8 cellular contexts compared by ENCODE assay signal in genomic region chr7:151123485-151124204, GRCh38. TPM values are rescaled to one million over a fixed set of nuclear protein-coding genes. Genes with fewer than 3 reads are reported as not detected.
DNase-seq lines count a peak whose midpoint lies in the region; ATAC-seq and TF ChIP-seq lines count a peak whose summit lies in the region.

No MANE protein-coding gene starts in this region.

- DNase-seq in GDM1 (lab: John Stamatoyannopoulos, UW) (peak; percentile 52), MV-4-11 (lab: John Stamatoyannopoulos, UW) (peak; percentile 58), head of caudate nucleus (peak; percentile 70 to 96 (median 90)), prostate gland (ENCODE audit: low spot score) (peak; percentile 91), vagina (ENCODE audit: extremely low spot score in 2 of 2) (no peak)
- peak; percentile 82 for DNase-seq in activated naive CD4-positive, alpha-beta T cell treated with anti-CD3 and anti-CD28 coated beads, Interleukin-2, amount 50 U/mL, for 16 hours

- no peak for TF ChIP-seq POLR2A in prostate gland (IDR thresholded peaks at IDR 0.05)
- no peak for TF ChIP-seq POLR2A in vagina (IDR thresholded peaks at IDR 0.05)

- POLR2A ChIA-PET in HEK293 (lab: Yijun Ruan, JAX) = interaction anchor here (1.3 to 1.4 kb wide), 2 partner anchors 43 to 96 kb away, joined by 3 to 5 read pairs; partner anchors contain the start of genes ABCB8 and FASTK

- TF ChIP-seq CTCF in HEK293 (tag by site-specific recombination; IDR thresholded peaks at IDR 0.05) = peak; percentile 99
- peak; percentile 96 to 99 (median 98) for TF ChIP-seq CTCF in prostate gland (IDR thresholded peaks at IDR 0.05)
- peak; percentile 91 to 94 (median 91) for TF ChIP-seq CTCF in vagina (IDR thresholded peaks at IDR 0.05)

- no peaks in the 10 kb centered on the region for H3K27me3 ChIP-seq in prostate gland (replicated peaks; ENCODE audit: insufficient read depth)
- H3K27me3 ChIP-seq in vagina = no peaks in the 10 kb centered on the region

- peak; percentile 97 for ATAC-seq in SK-N-SH treated with all-trans-retinoic acid at 6 μM for 48 hours

- intact Hi-C loops in head of caudate nucleus (cut with DNase I) (loop anchor here (1.0 kb wide), 1 partner anchor 49 kb away; no protein-coding TSS in a partner anchor), prostate gland (cut with DNase I) (loop anchor here (2.0 to 5.0 kb wide), 2 partner anchors 49 to 179 kb away; no protein-coding TSS in a partner anchor), vagina (cut with DNase I) (no loop called here)

- CTCF ChIA-PET in HEK293 (lab: Yijun Ruan, JAX) = interaction anchor here (0.6 to 2.6 kb wide), 41 partner anchors 8 to 393 kb away, joined by 3 to 20 read pairs (median 4); partner anchors contain the start of genes ABCB8, ABCF2, CHPF2 and GBX1

- H3K36me3 ChIP-seq in HEK293 (ENCODE audit: control insufficient read depth in 2 of 2, insufficient read depth in 1 of 2, low read length in 2 of 2) (peaks cover 0 to 91% of the 10 kb centered on the region in 2 experiments; a peak in 1 of 3 replicates), prostate gland (peaks cover 7 to 30% of the 10 kb centered on the region in 2 donors), vagina (peaks cover 5 to 51% of the 10 kb centered on the region in 2 donors)

- no peaks in the 10 kb centered on the region for H3K4me1 ChIP-seq in HEK293 (ENCODE audit: control insufficient read depth, insufficient read depth, low read length)
- H3K4me1 ChIP-seq in prostate gland (replicated peaks) = peaks cover 7% of the 10 kb centered on the region
- peaks cover 32% of the 10 kb centered on the region for H3K4me1 ChIP-seq in vagina

- no peaks in the 10 kb centered on the region for H3K9me3 ChIP-seq in HEK293 (ENCODE audit: control insufficient read depth, insufficient read depth, low read depth, low read length)
- no peaks in the 10 kb centered on the region for H3K9me3 ChIP-seq in prostate gland
- H3K9me3 ChIP-seq in vagina = no peaks in the 10 kb centered on the region

- H3K4me3 ChIP-seq in HEK293 (ENCODE audit: low read depth, low read length) (no peak overlapping the region), prostate gland (no peak overlapping the region), vagina (no peak overlapping the region)

- WGBS in prostate gland = 63% methylated on average over 40 of the region's 40 CpGs

- H3K27ac ChIP-seq in HEK293 (ENCODE audit: extremely low read depth, low read depth, low read length) = no peak overlapping the region
- H3K27ac ChIP-seq in prostate gland = no peak overlapping the region
- H3K27ac ChIP-seq in vagina = no peak overlapping the region

TF ChIP-seq in HEK293, 187 proteins besides CTCF, POLR2A, EP300 and RAD21 (continues in another document):
- TF ChIP-seq ZNF350 (tag by site-specific recombination; IDR thresholded peaks at IDR 0.05) = no peak
- TF ChIP-seq ZNF670 (tag by site-specific recombination; IDR thresholded peaks at IDR 0.05; ENCODE audit: low read depth) = no peak
- no peak for TF ChIP-seq ZNF138 (tag by site-specific recombination; IDR thresholded peaks at IDR 0.05; ENCODE audit: borderline replicate concordance)
- TF ChIP-seq KLF1 (tag by site-specific recombination; IDR thresholded peaks at IDR 0.05) = peak; percentile 55; the same call in 1 of the 2 replicates
- no peak for TF ChIP-seq PBX3 (CRISPR knock-in tag; IDR thresholded peaks at IDR 0.05)
- TF ChIP-seq ZSCAN18 (tag by site-specific recombination; IDR thresholded peaks at IDR 0.05) = no peak
- TF ChIP-seq ZNF146 (tag by site-specific recombination; IDR thresholded peaks at IDR 0.05) = no peak
- no peak for TF ChIP-seq ZSCAN5A (tag by site-specific recombination; IDR thresholded peaks at IDR 0.05)
- TF ChIP-seq HOXA7 (CRISPR knock-in tag; IDR thresholded peaks at IDR 0.05; ENCODE audit: borderline replicate concordance) = no peak
- TF ChIP-seq ZNF2 (tag by site-specific recombination; IDR thresholded peaks at IDR 0.05) = peak; percentile 46; the same call in 1 of the 2 replicates

TF ChIP-seq in SK-N-SH treated with all-trans-retinoic acid at 6 μM for 48 hours, 23 proteins besides CTCF, POLR2A, EP300 and RAD21:
- TF ChIP-seq TCF4 (CRISPR knock-in tag; IDR thresholded peaks at IDR 0.05; ENCODE audit: borderline replicate concordance) (no peak), PPARA (CRISPR knock-in tag; IDR thresholded peaks at IDR 0.05; ENCODE audit: borderline replicate concordance) (no peak), ZFP30 (CRISPR knock-in tag; IDR thresholded peaks at IDR 0.05) (no peak)
- TF ChIP-seq, protein P1, sequence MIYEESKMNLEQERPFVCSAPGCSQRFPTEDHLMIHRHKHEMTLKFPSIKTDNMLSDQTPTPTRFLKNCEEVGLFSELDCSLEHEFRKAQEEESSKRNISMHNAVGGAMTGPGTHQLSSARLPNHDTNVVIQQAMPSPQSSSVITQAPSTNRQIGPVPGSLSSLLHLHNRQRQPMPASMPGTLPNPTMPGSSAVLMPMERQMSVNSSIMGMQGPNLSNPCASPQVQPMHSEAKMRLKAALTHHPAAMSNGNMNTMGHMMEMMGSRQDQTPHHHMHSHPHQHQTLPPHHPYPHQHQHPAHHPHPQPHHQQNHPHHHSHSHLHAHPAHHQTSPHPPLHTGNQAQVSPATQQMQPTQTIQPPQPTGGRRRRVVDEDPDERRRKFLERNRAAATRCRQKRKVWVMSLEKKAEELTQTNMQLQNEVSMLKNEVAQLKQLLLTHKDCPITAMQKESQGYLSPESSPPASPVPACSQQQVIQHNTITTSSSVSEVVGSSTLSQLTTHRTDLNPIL (CRISPR knock-in tag; IDR thresholded peaks at IDR 0.05; ENCODE audit: low read depth) = no peak

RNA-seq across cellular contexts. Expression of gene AGAP3, which starts 37.4 kb away (rescaled TPM):
- 100 to 1,000 TPM in 1 of 2 donors, 10 to 100 TPM in 1; 80.3 to 112 TPM for total RNA-seq in prostate gland
- 98.2 TPM for total RNA-seq in vagina

RNA-seq across cellular contexts. Expression of gene TMUB1, which starts 40.4 kb away (rescaled TPM):
- total RNA-seq in prostate gland (10 to 100 TPM; 79.8 to 99.4 TPM), vagina (40.3 TPM)

RNA-seq across cellular contexts. Expression of gene FASTK, which starts 43.0 kb away (rescaled TPM):
- total RNA-seq in prostate gland (100 to 1,000 TPM; 107 to 122 TPM), vagina (60.2 TPM)

RNA-seq across cellular contexts. Expression of gene GBX1, which starts 43.8 kb away (rescaled TPM):
- total RNA-seq in prostate gland (not detected), vagina (not detected)

Comparison
In these comparisons a context has a peak if more than half of its experiments do, and no peak if none do; other contexts are left out.
1. DNase-seq: peak in GDM1 (single experiment), MV-4-11 (single experiment), activated naive CD4-positive, alpha-beta T cell treated with anti-CD3 and anti-CD28 coated beads, Interleukin-2, amount 50 U/mL, for 16 hours (single experiment), head of caudate nucleus (42 of 42) and prostate gland (single experiment); none in vagina (0 of 2).
2. Peak in every context shown above with its lines, with median percentiles within 50 percentile points of each other: CTCF ChIP-seq.